In the genomic region with DNA sequence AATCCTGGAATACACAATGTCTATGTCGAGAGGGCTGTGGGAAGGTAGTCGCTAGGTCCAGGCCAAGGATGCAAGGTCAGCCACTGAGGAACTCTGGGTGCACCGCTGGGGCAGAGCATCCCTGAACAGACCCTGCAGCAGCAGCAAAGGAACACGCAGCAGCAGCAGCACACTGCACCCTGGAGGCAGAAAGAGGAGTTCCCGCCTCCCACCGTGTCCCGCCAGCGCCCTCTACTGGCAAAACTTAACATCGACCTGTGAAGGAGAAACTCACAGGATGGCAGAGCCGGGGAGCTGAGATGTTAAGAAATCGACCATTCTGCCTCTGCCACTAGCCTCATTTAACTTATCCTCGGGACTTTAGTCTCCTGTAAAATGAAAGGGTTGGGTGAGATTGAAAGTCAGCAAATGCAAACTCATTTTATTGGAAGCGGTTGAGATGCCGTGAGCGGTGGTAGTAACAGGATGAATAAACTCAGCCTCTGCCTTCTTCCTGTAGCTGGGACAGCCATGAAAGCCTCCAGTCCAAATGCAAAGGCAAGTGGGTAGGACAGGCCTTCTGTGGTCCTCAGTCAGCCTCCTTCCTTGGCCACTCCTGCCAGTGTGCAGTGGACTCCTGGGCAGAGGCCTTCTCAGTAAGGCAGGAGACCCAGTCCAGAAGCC, we compare ENCODE assay signal across 9 cellular contexts. TPM values are rescaled to one million over a fixed set of nuclear protein-coding genes. Genes with fewer than 3 reads are reported as not detected.
DNase-seq lines count a peak whose midpoint lies in the region; ATAC-seq and TF ChIP-seq lines count a peak whose summit lies in the region.
"Had no signal": no experiment of that assay in that cellular context is flagged by ENCODE, and none has a peak within 500 bp of the region (broad histone marks: within the 10 kb centered on the region; RNA-seq: fewer than 3 reads in every experiment).

No MANE protein-coding gene starts in this region.

- no peak overlapping the region for H3K4me3 Mint-ChIP-seq in activated CD4-positive, alpha-beta T cell treated with anti-CD3 and anti-CD28 coated beads, Interleukin-2, amount 10 ng/mL, durations not matched to agents 24 days and 14 days
- H3K4me3 Mint-ChIP-seq: IgD-negative memory B cell had no signal

- H3K27me3 Mint-ChIP-seq in activated CD4-positive, alpha-beta T cell treated with anti-CD3 and anti-CD28 coated beads, Interleukin-2, amount 10 ng/mL, durations not matched to agents 24 days and 14 days = no peaks in the 10 kb centered on the region

- DNase-seq in AG20443 (ENCODE audit: low spot score) = peak; percentile 78
- peak; percentile 40 for DNase-seq in NCI-H2171 treated with DMSO at 0.1 percent for 48 hours (lab: John Stamatoyannopoulos, UW)
- DNase-seq in activated CD4-positive, alpha-beta T cell treated with anti-CD3 and anti-CD28 coated beads, Interleukin-2, amount 10 ng/mL, durations not matched to agents 24 days and 14 days = peak; percentile 93
- peak; percentile 58 for DNase-seq in fibroblast of mammary gland (ENCODE audit: low read depth)
- DNase-seq in posterior vena cava (ENCODE audit: low spot score) = peak; percentile 81
- DNase-seq in cerebellum (ENCODE audit: low spot score) = no peak

- TF ChIP-seq CTCF in fibroblast of mammary gland (conservative IDR thresholded peaks at IDR 0.05; ENCODE audit: control insufficient read depth, insufficient read depth, low read depth, low read length) = peak; percentile 99

- H3K9me3 Mint-ChIP-seq in activated CD4-positive, alpha-beta T cell treated with anti-CD3 and anti-CD28 coated beads, Interleukin-2, amount 10 ng/mL, durations not matched to agents 24 days and 14 days = no peaks in the 10 kb centered on the region

- intact Hi-C loops in activated CD4-positive, alpha-beta T cell treated with anti-CD3 and anti-CD28 coated beads, Interleukin-2, amount 10 ng/mL, durations not matched to agents 24 days and 14 days (cut with micrococcal nuclease) = loop anchor here (2.0 kb wide), 1 partner anchor 58 kb away; no protein-coding TSS in a partner anchor
- intact Hi-C loops in posterior vena cava (cut with DNase I) = no loop called here

- ATAC-seq in GM18505 (IDR thresholded peaks at IDR 0.05; ENCODE audit: unreplicated experiment) (peak; percentile 80), HG03025 (IDR thresholded peaks at IDR 0.05; ENCODE audit: low FRiP score, unreplicated experiment) (peak; percentile 63)

- H3K4me3 ChIP-seq in fibroblast of mammary gland (ENCODE audit: control insufficient read depth, low read depth, low read length) = no peak overlapping the region

- TF ChIP-seq POLR2A in GM18505 (IDR thresholded peaks at IDR 0.05; ENCODE audit: borderline replicate concordance, extremely low read depth, insufficient read depth, insufficient read length) = no peak

- H3K27ac Mint-ChIP-seq in activated CD4-positive, alpha-beta T cell treated with anti-CD3 and anti-CD28 coated beads, Interleukin-2, amount 10 ng/mL, durations not matched to agents 24 days and 14 days = no peak overlapping the region
- H3K27ac Mint-ChIP-seq: IgD-negative memory B cell had no signal

- no peaks in the 10 kb centered on the region for H3K36me3 Mint-ChIP-seq in activated CD4-positive, alpha-beta T cell treated with anti-CD3 and anti-CD28 coated beads, Interleukin-2, amount 10 ng/mL, durations not matched to agents 24 days and 14 days (ENCODE audit: low read depth)

- H3K4me1 Mint-ChIP-seq in activated CD4-positive, alpha-beta T cell treated with anti-CD3 and anti-CD28 coated beads, Interleukin-2, amount 10 ng/mL, durations not matched to agents 24 days and 14 days = no peaks in the 10 kb centered on the region
- H3K4me1 Mint-ChIP-seq: IgD-negative memory B cell had no signal

RNA-seq across cellular contexts. Expression of a gene that starts 45.6 kb away (rescaled TPM):
- not detected in 2 replicates for total RNA-seq in activated CD4-positive, alpha-beta T cell treated with anti-CD3 and anti-CD28 coated beads, Interleukin-2, amount 10 ng/mL, durations not matched to agents 24 days and 14 days
- 1 to 10 TPM in 1 of 2 donors, under 1 TPM in 1; 0.46 to 1.2 TPM for total RNA-seq in posterior vena cava
- total RNA-seq in cerebellum = not detected
